In genomic region chr1:7218210-7218832, GRCh38 we compare ENCODE assay signal across 9 cellular contexts.
DNase-seq lines count a peak whose midpoint lies in the region; ATAC-seq and TF ChIP-seq lines count a peak whose summit lies in the region.
"Had no signal": no experiment of that assay in that cellular context is flagged by ENCODE, and none has a peak within 500 bp of the region (broad histone marks: within the 10 kb centered on the region; RNA-seq: fewer than 3 reads in every experiment).

No MANE protein-coding gene starts in this region.

- ATAC-seq in right lobe of liver (peak; percentile 42 to 61 (median 55)), HG02623 (IDR thresholded peaks at IDR 0.05; ENCODE audit: unreplicated experiment) (no peak)

- no peaks in the 10 kb centered on the region for H3K4me1 ChIP-seq in right lobe of liver

- DNase-seq in DMS 273 (lab: John Stamatoyannopoulos, UW; ENCODE audit: unreplicated experiment) (peak; percentile 78), HEK293T (ENCODE audit: extremely low spot score) (peak; percentile 60), NCI-H748 (lab: John Stamatoyannopoulos, UW; ENCODE audit: unreplicated experiment) (peak; percentile 65), MCF 10A (ENCODE audit: unreplicated experiment) (peak; percentile 57), right lobe of liver (no peak), SKM-1 (lab: John Stamatoyannopoulos, UW; ENCODE audit: unreplicated experiment) (no peak)
- no peak for DNase-seq in central memory CD4-positive, alpha-beta T cell

- WGBS in right lobe of liver (ENCODE audit: insufficient coverage, low coverage, low lambda C conversion rate, missing lambda C conversion rate), result 20% methylated on average over 9 of the region's 9 CpGs

- no peak overlapping the region for H3K4me3 Mint-ChIP-seq in MCF 10A (ENCODE audit: unreplicated experiment)

- no peaks in the 10 kb centered on the region for H3K36me3 ChIP-seq in right lobe of liver
- H3K36me3 ChIP-seq: ovary had no signal

- peak; percentile 87 for TF ChIP-seq CTCF in MCF 10A (IDR thresholded peaks at IDR 0.05; ENCODE audit: unreplicated experiment)
- TF ChIP-seq CTCF in right lobe of liver (IDR thresholded peaks at IDR 0.05), result peak; percentile 67 to 87 (median 76)

- CTCF ChIA-PET in HEK293T (lab: Yijun Ruan, JAX), result interaction anchor here (0.5 to 1.3 kb wide), 2 partner anchors 178 to 184 kb away, joined by 3 to 4 read pairs; no protein-coding TSS in a partner anchor
- CTCF ChIA-PET in MCF 10A (lab: Yijun Ruan, JAX), result interaction anchor here (0.6 to 1.9 kb wide), 8 partner anchors 9 to 499 kb away, joined by 3 to 8 read pairs (median 3); no protein-coding TSS in a partner anchor

- H3K9me3 Mint-ChIP-seq in MCF 10A (ENCODE audit: unreplicated experiment), result no peaks in the 10 kb centered on the region

- no peaks in the 10 kb centered on the region for H3K36me3 Mint-ChIP-seq in MCF 10A (ENCODE audit: insufficient read depth, unreplicated experiment)

- POLR2A ChIA-PET in HEK293T (lab: Yijun Ruan, JAX), result no interaction called here
- POLR2A ChIA-PET in MCF 10A (lab: Yijun Ruan, JAX), result no interaction called here

- TF ChIP-seq POLR2A in right lobe of liver (IDR thresholded peaks at IDR 0.05), result no peak

- no peak overlapping the region for H3K27ac Mint-ChIP-seq in MCF 10A (ENCODE audit: low read depth, unreplicated experiment)

- H3K9me3 ChIP-seq in right lobe of liver, result no peaks in the 10 kb centered on the region
- H3K9me3 ChIP-seq: ovary had no signal

- H3K27me3 ChIP-seq in right lobe of liver, result no peaks in the 10 kb centered on the region
- H3K27me3 ChIP-seq: ovary had no signal

- H3K4me1 Mint-ChIP-seq in MCF 10A (ENCODE audit: insufficient read depth, unreplicated experiment), result peaks cover 4% of the 10 kb centered on the region

- intact Hi-C loops in MCF 10A (cut with micrococcal nuclease) (loop anchor here (1.0 to 2.0 kb wide), 4 partner anchors 176 to 500 kb away; no protein-coding TSS in a partner anchor), right lobe of liver (cut with DNase I) (loop anchor here (5.0 to 10.0 kb wide), 3 partner anchors 171 to 501 kb away; no protein-coding TSS in a partner anchor)

- BruUV-seq in MCF 10A (replicated peaks; lab: Mats Ljungman, UMichigan), result no TSS peak

- peaks cover 22% of the 10 kb centered on the region for H3K27me3 Mint-ChIP-seq in MCF 10A (ENCODE audit: insufficient read depth, unreplicated experiment)

- no peak overlapping the region for H3K4me3 ChIP-seq in right lobe of liver
- H3K4me3 ChIP-seq: ovary had no signal

- H3K27ac ChIP-seq in right lobe of liver, result no peak overlapping the region
- H3K27ac ChIP-seq: ovary had no signal

TF ChIP-seq in HEK293T, 16 proteins besides CTCF, POLR2A, EP300 and RAD21:
- no peak for TF ChIP-seq L3MBTL2 (conservative IDR thresholded peaks at IDR 0.05)
- no peak for TF ChIP-seq SP1 (IDR thresholded peaks at IDR 0.05)
- TF ChIP-seq CTBP1 (IDR thresholded peaks at IDR 0.05; ENCODE audit: borderline replicate concordance), result no peak
- no peak for TF ChIP-seq NFRKB (IDR thresholded peaks at IDR 0.05)
- no peak for TF ChIP-seq BHLHE40 (IDR thresholded peaks at IDR 0.05; ENCODE audit: borderline replicate concordance)
- no peak for TF ChIP-seq HDGF (IDR thresholded peaks at IDR 0.05; ENCODE audit: borderline replicate concordance)
- no peak for TF ChIP-seq FOXA1 (IDR thresholded peaks at IDR 0.05)
- no peak for TF ChIP-seq LEF1 (IDR thresholded peaks at IDR 0.05; ENCODE audit: borderline replicate concordance)
- TF ChIP-seq ELF4 (IDR thresholded peaks at IDR 0.05), result no peak
- TF ChIP-seq FOXM1 (IDR thresholded peaks at IDR 0.05; ENCODE audit: borderline replicate concordance), result no peak
- TF ChIP-seq PKNOX1 (IDR thresholded peaks at IDR 0.05), result no peak
- TF ChIP-seq TARDBP (IDR thresholded peaks at IDR 0.05), result no peak
- no peak for TF ChIP-seq ARNT (IDR thresholded peaks at IDR 0.05)
- TF ChIP-seq ZNF384 (IDR thresholded peaks at IDR 0.05), result no peak
- TF ChIP-seq FOXK2 (IDR thresholded peaks at IDR 0.05), result no peak

Comparison
In these comparisons a context has a peak if more than half of its experiments do, and no peak if none do; other contexts are left out.
1. DNase-seq: peak in DMS 273 (single experiment), HEK293T (single experiment), NCI-H748 (single experiment) and MCF 10A (single experiment); none in right lobe of liver (0 of 3), central memory CD4-positive, alpha-beta T cell (single experiment) and SKM-1 (single experiment).